10 cellular contexts compared by ENCODE assay signal in genomic region chr6:15905488-15906392, GRCh38.
DNase-seq lines count a peak whose midpoint lies in the region; ATAC-seq, FAIRE-seq and TF ChIP-seq lines count a peak whose summit lies in the region.
"Had no signal": no experiment of that assay in that cellular context is flagged by ENCODE, and none has a peak within 500 bp of the region (broad histone marks: within the 10 kb centered on the region; RNA-seq: fewer than 3 reads in every experiment).

No MANE protein-coding gene starts in this region.

- H3K4me1 Mint-ChIP-seq in activated CD4-positive, alpha-beta T cell treated with anti-CD3 and anti-CD28 coated beads for 36 hours, result peaks cover 45% of the 10 kb centered on the region
- peaks cover 46% of the 10 kb centered on the region for H3K4me1 Mint-ChIP-seq in stimulated activated naive CD8-positive, alpha-beta T cell treated with anti-CD3 and anti-CD28 coated beads, Interleukin-15, Interleukin-2, amounts not matched to agents 100 ng/mL and 50 ng/mL, for 24 hours (ENCODE audit: low read depth)

- TF ChIP-seq POLR2A in GM12878 (IDR thresholded peaks at IDR 0.05; ENCODE audit: low read depth, low read length), result no peak

- H3K9me3 Mint-ChIP-seq in activated CD4-positive, alpha-beta T cell treated with anti-CD3 and anti-CD28 coated beads for 36 hours (ENCODE audit: low read depth), result no peaks in the 10 kb centered on the region
- H3K9me3 Mint-ChIP-seq in stimulated activated naive CD8-positive, alpha-beta T cell treated with anti-CD3 and anti-CD28 coated beads, Interleukin-15, Interleukin-2, amounts not matched to agents 100 ng/mL and 50 ng/mL, for 24 hours, result peaks cover 4% of the 10 kb centered on the region

- peak; percentile 39 to 59; a peak in 2 of 4 replicates for TF ChIP-seq EP300 in GM12878 (IDR thresholded peaks at IDR 0.05; ENCODE audit: borderline replicate concordance in 1 of 2, control insufficient read depth in 1 of 2, low read depth in 2 of 2, low read length in 2 of 2)

- no peaks in the 10 kb centered on the region for H4K20me1 ChIP-seq in GM12878 (ENCODE audit: control insufficient read depth, insufficient read depth)

- H3K79me2 ChIP-seq in GM12878 (ENCODE audit: control insufficient read depth, insufficient read depth, low read length), result no peaks in the 10 kb centered on the region

- in situ Hi-C loops in GM12878 (cut with MboI), result no loop called here

- no peak for TF ChIP-seq RAD21 in GM12878 (IDR thresholded peaks at IDR 0.05; ENCODE audit: insufficient read depth, low read depth, low read length)

- intact Hi-C loops in activated CD4-positive, alpha-beta T cell treated with anti-CD3 and anti-CD28 coated beads for 36 hours (cut with DNase I, micrococcal nuclease), result no loop called here
- intact Hi-C loops in GM12878 (cut with micrococcal nuclease; ENCODE audit: unreplicated experiment), result no loop called here

- peak overlapping the region; percentile 84 for H2AFZ ChIP-seq in GM12878 (ENCODE audit: control insufficient read depth, low read depth, low read length)

- H3K36me3 ChIP-seq in GM12878 (ENCODE audit: control insufficient read depth in 2 of 2, insufficient read depth in 2 of 2, low read length in 1 of 2), result no peaks in the 10 kb centered on the region
- H3K36me3 ChIP-seq in effector memory CD4-positive, alpha-beta T cell (ENCODE audit: control insufficient read depth, insufficient read depth, low read length), result no peaks in the 10 kb centered on the region
- H3K36me3 ChIP-seq: gastrocnemius medialis had no signal

- peaks cover 62% of the 10 kb centered on the region for H3K4me1 ChIP-seq in GM12878 (ENCODE audit: control insufficient read depth, insufficient read depth, low read length)
- no peaks in the 10 kb centered on the region for H3K4me1 ChIP-seq in effector memory CD4-positive, alpha-beta T cell (ENCODE audit: control insufficient read depth, insufficient read depth, low read length, poor library complexity, severe bottlenecking)
- H3K4me1 ChIP-seq: gastrocnemius medialis had no signal

- 38% methylated on average over 8 of the region's 8 CpGs for WGBS in GM12878 (ENCODE audit: insufficient coverage, insufficient replicate concordance, low lambda C conversion rate, missing lambda C conversion rate)

- peak overlapping the region; percentile 15; the same call in 1 of the 2 replicates for H3K9ac ChIP-seq in GM12878 (ENCODE audit: control insufficient read depth, insufficient read depth, low read length)

- POLR2A ChIA-PET in activated CD4-positive, alpha-beta T cell treated with anti-CD3 and anti-CD28 coated beads for 36 hours (lab: Charles Lee), result no interaction called here
- POLR2A ChIA-PET in GM12878 (lab: Charles Lee), result interaction anchor here (0.6 to 1.7 kb wide), 12 partner anchors 26 to 225 kb away, joined by 3 to 8 read pairs (median 3); partner anchors contain the start of gene MYLIP

- no peak overlapping the region for H3K4me3 Mint-ChIP-seq in activated CD4-positive, alpha-beta T cell treated with anti-CD3 and anti-CD28 coated beads for 36 hours
- peak overlapping the region; percentile 25 for H3K4me3 Mint-ChIP-seq in stimulated activated naive CD8-positive, alpha-beta T cell treated with anti-CD3 and anti-CD28 coated beads, Interleukin-15, Interleukin-2, amounts not matched to agents 100 ng/mL and 50 ng/mL, for 24 hours

- DNase-seq in activated CD4-positive, alpha-beta T cell treated with anti-CD3 and anti-CD28 coated beads for 36 hours, result peak; percentile 13
- no peak for DNase-seq in activated CD4-positive, alpha-beta T cell treated with anti-CD3 and anti-CD28 coated beads for 4 hours
- DNase-seq in NCI-H748 treated with DMSO at 0.1 percent for 48 hours (lab: John Stamatoyannopoulos, UW) (peak; percentile 14), GM12878 (ENCODE audit: low read depth, low spot score) (no peak), midbrain (lab: John Stamatoyannopoulos, UW) (no peak), GOT3 (lab: John Stamatoyannopoulos, UW) (no peak)
- DNase-seq in effector memory CD4-positive, alpha-beta T cell, result no peak
- DNase-seq: gastrocnemius medialis, NCI-H446 had no signal

- no peak for ATAC-seq in activated CD4-positive, alpha-beta T cell treated with anti-CD3 and anti-CD28 coated beads for 36 hours
- ATAC-seq in GM12878, result peak; percentile 21
- ATAC-seq: gastrocnemius medialis had no signal

- peaks cover 8% of the 10 kb centered on the region; the same call in 2 of the 3 replicates for H3K9me3 ChIP-seq in GM12878 (replicated peaks; ENCODE audit: control insufficient read depth, insufficient read depth, low read length)
- no peaks in the 10 kb centered on the region for H3K9me3 ChIP-seq in effector memory CD4-positive, alpha-beta T cell (ENCODE audit: control insufficient read depth, low read length)
- H3K9me3 ChIP-seq: gastrocnemius medialis had no signal

- H3K36me3 Mint-ChIP-seq in activated CD4-positive, alpha-beta T cell treated with anti-CD3 and anti-CD28 coated beads for 36 hours (ENCODE audit: low read depth), result no peaks in the 10 kb centered on the region
- no peaks in the 10 kb centered on the region for H3K36me3 Mint-ChIP-seq in stimulated activated naive CD8-positive, alpha-beta T cell treated with anti-CD3 and anti-CD28 coated beads, Interleukin-15, Interleukin-2, amounts not matched to agents 100 ng/mL and 50 ng/mL, for 24 hours (ENCODE audit: low read depth)

- BruUV-seq in GM12878 (replicated peaks; lab: Mats Ljungman, UMichigan), result no TSS peak

- peak; percentile 57 for FAIRE-seq in GM12878 (lab: Jason Lieb, UNC)

- H3K27me3 ChIP-seq in GM12878 (replicated peaks in 1 of 2; ENCODE audit: control insufficient read depth in 2 of 2, insufficient read depth in 2 of 2, low read length in 1 of 2), result no peaks in the 10 kb centered on the region
- H3K27me3 ChIP-seq in effector memory CD4-positive, alpha-beta T cell (replicated peaks; ENCODE audit: control insufficient read depth, insufficient read depth, low read length, poor library complexity, severe bottlenecking), result no peaks in the 10 kb centered on the region
- H3K27me3 ChIP-seq: gastrocnemius medialis had no signal

- peak overlapping the region; percentile 89 for H3K27ac ChIP-seq in GM12878 (ENCODE audit: control insufficient read depth, insufficient read depth)
- no peak overlapping the region for H3K27ac ChIP-seq in effector memory CD4-positive, alpha-beta T cell (ENCODE audit: insufficient read depth, low read length, poor library complexity, severe bottlenecking)
- H3K27ac ChIP-seq: gastrocnemius medialis had no signal

- CTCF ChIA-PET in activated CD4-positive, alpha-beta T cell treated with anti-CD3 and anti-CD28 coated beads for 36 hours (lab: Charles Lee), result no interaction called here
- CTCF ChIA-PET in GM12878 (lab: Yijun Ruan, JAX), result interaction anchor here (0.6 to 2.2 kb wide), 13 partner anchors 9 to 231 kb away, joined by 3 to 8 read pairs (median 4); partner anchors contain the start of gene MYLIP

- H3K27me3 Mint-ChIP-seq in activated CD4-positive, alpha-beta T cell treated with anti-CD3 and anti-CD28 coated beads for 36 hours, result peaks cover 3% of the 10 kb centered on the region
- H3K27me3 Mint-ChIP-seq in stimulated activated naive CD8-positive, alpha-beta T cell treated with anti-CD3 and anti-CD28 coated beads, Interleukin-15, Interleukin-2, amounts not matched to agents 100 ng/mL and 50 ng/mL, for 24 hours, result peaks cover 3% of the 10 kb centered on the region

- no peak overlapping the region for H3K27ac Mint-ChIP-seq in activated CD4-positive, alpha-beta T cell treated with anti-CD3 and anti-CD28 coated beads for 36 hours
- H3K27ac Mint-ChIP-seq in stimulated activated naive CD8-positive, alpha-beta T cell treated with anti-CD3 and anti-CD28 coated beads, Interleukin-15, Interleukin-2, amounts not matched to agents 100 ng/mL and 50 ng/mL, for 24 hours, result no peak overlapping the region

- TF ChIP-seq CTCF in GM12878 (IDR thresholded peaks at IDR 0.05 in 2 of 3, conservative IDR thresholded peaks at IDR 0.05 in 1 of 3; ENCODE audit: control insufficient read depth in 2 of 3, extremely low read depth in 1 of 3, insufficient read depth in 1 of 3, low read depth in 3 of 3, low read length in 3 of 3), result no peak

- H3K4me3 ChIP-seq in GM12878, result no peak overlapping the region
- no peak overlapping the region for H3K4me3 ChIP-seq in effector memory CD4-positive, alpha-beta T cell (ENCODE audit: insufficient read depth, low read depth, low read length, poor library complexity, severe bottlenecking)
- H3K4me3 ChIP-seq: gastrocnemius medialis had no signal

- peak overlapping the region; percentile 17 for H3K4me2 ChIP-seq in GM12878 (ENCODE audit: control insufficient read depth, insufficient read depth)

- RAD21 ChIA-PET in GM12878 (lab: Charles Lee; ENCODE audit: unreplicated experiment), result interaction anchor here (0.6 to 11.6 kb wide), 33 partner anchors 10 to 295 kb away, joined by 3 to 220 read pairs (median 7); partner anchors contain the start of gene MYLIP

- SMC1A ChIA-PET in GM12878 (lab: Charles Lee; ENCODE audit: uncharacterized antibody, unreplicated experiment), result interaction anchor here (0.7 to 12.8 kb wide), 38 partner anchors 9 to 300 kb away, joined by 3 to 184 read pairs (median 6); partner anchors contain the start of gene MYLIP

TF ChIP-seq in GM12878, 131 proteins besides CTCF, POLR2A, EP300 and RAD21 (continues in another document):
- TF ChIP-seq IKZF2 (IDR thresholded peaks at IDR 0.05), result peak; percentile 85 to 93
- TF ChIP-seq TCF7 (IDR thresholded peaks at IDR 0.05; ENCODE audit: borderline replicate concordance), result no peak
- peak; percentile 61; the same call in 1 of the 2 replicates for TF ChIP-seq RELB (IDR thresholded peaks at IDR 0.05; ENCODE audit: low read depth)
- TF ChIP-seq PAX5 (IDR thresholded peaks at IDR 0.05; ENCODE audit: borderline replicate concordance, low read depth, low read length), result peak; percentile 46; the same call in 1 of the 2 replicates
- TF ChIP-seq ATF7 (IDR thresholded peaks at IDR 0.05; ENCODE audit: low read depth), result peak; percentile 88
- peak; percentile 72; the same call in 1 of the 2 replicates for TF ChIP-seq MTA3 (IDR thresholded peaks at IDR 0.05; ENCODE audit: borderline replicate concordance, low read length)
- TF ChIP-seq GATAD2B (conservative IDR thresholded peaks at IDR 0.05; ENCODE audit: low read depth), result peak; percentile 37; the same call in 1 of the 2 replicates
- TF ChIP-seq STAT1 (conservative IDR thresholded peaks at IDR 0.05), result 0 out of 2 replicates have a peak, but pooled peaks have one; percentile 33

Comparison
In these comparisons a context has a peak if more than half of its experiments do, and no peak if none do; other contexts are left out.
1. DNase-seq: peak in activated CD4-positive, alpha-beta T cell treated with anti-CD3 and anti-CD28 coated beads for 36 hours (single experiment) and NCI-H748 treated with DMSO at 0.1 percent for 48 hours (single experiment); none in activated CD4-positive, alpha-beta T cell treated with anti-CD3 and anti-CD28 coated beads for 4 hours (0 of 2), GM12878 (single experiment), midbrain (single experiment), GOT3 (single experiment) and effector memory CD4-positive, alpha-beta T cell (0 of 3).